ENCODE assay signal across 8 cellular contexts in genomic region chr13:51453959-51454703, GRCh38. TPM values are rescaled to one million over a fixed set of nuclear protein-coding genes. Genes with fewer than 3 reads are reported as not detected.
A peak's percentile ranks its signal among the peaks of the same experiment; 100 is the strongest.
DNase-seq lines count a peak whose midpoint lies in the region; ATAC-seq and TF ChIP-seq lines count a peak whose summit lies in the region.

No MANE protein-coding gene starts in this region.

- TF ChIP-seq POLR2A in gastroesophageal sphincter (IDR thresholded peaks at IDR 0.05) (no peak), vagina (IDR thresholded peaks at IDR 0.05) (no peak)

- TF ChIP-seq CTCF in GM13976 (IDR thresholded peaks at IDR 0.05; ENCODE audit: borderline replicate concordance, control extremely low read depth, extremely low read depth, insufficient read depth, missing control alignments) (no peak), gastroesophageal sphincter (IDR thresholded peaks at IDR 0.05) (no peak), progenitor cell of endocrine pancreas (IDR thresholded peaks at IDR 0.05; ENCODE audit: unreplicated experiment) (no peak), vagina (IDR thresholded peaks at IDR 0.05) (no peak)

- peaks cover 16% of the 10 kb centered on the region for H3K36me3 Mint-ChIP-seq in progenitor cell of endocrine pancreas (ENCODE audit: insufficient read depth)

- intact Hi-C loops in vagina (cut with DNase I): loop anchor here (2.0 kb wide), 2 partner anchors 131 to 349 kb away; partner anchors contain the start of gene WDFY2

- peak overlapping the region; percentile 90 to 97 (median 94) for H3K27ac ChIP-seq in gastroesophageal sphincter
- peak overlapping the region; percentile 100 for H3K27ac ChIP-seq in vagina

- peaks cover 6 to 40% (median 14%) of the 10 kb centered on the region in 3 donors for H3K4me1 ChIP-seq in gastroesophageal sphincter
- peaks cover 28% of the 10 kb centered on the region for H3K4me1 ChIP-seq in vagina

- H3K4me1 Mint-ChIP-seq in progenitor cell of endocrine pancreas (ENCODE audit: low read depth): peaks cover 20% of the 10 kb centered on the region

- H3K36me3 ChIP-seq in gastroesophageal sphincter (peaks cover 0 to 33% of the 10 kb centered on the region in 2 donors), vagina (peaks cover 0 to 31% of the 10 kb centered on the region in 2 donors)

- H3K27me3 ChIP-seq in gastroesophageal sphincter (no peaks in the 10 kb centered on the region), vagina (no peaks in the 10 kb centered on the region)

- H3K4me3 Mint-ChIP-seq in progenitor cell of endocrine pancreas (ENCODE audit: low read depth): peak overlapping the region; percentile 89

- in situ Hi-C loops in GM13976 (cut with MboI; ENCODE audit: low sequenced_read_pairs, unreplicated experiment): no loop called here

- 4 to 20% methylated on average over 6 to 13 of the region's 13 CpGs for WGBS in gastroesophageal sphincter (ENCODE audit: low coverage in 1 of 2), 2 donors

- no peak for TF ChIP-seq EP300 in gastroesophageal sphincter (IDR thresholded peaks at IDR 0.05)

- peak overlapping the region; percentile 60 to 96 for H3K4me3 ChIP-seq in gastroesophageal sphincter
- H3K4me3 ChIP-seq in vagina: peak overlapping the region; percentile 70 to 99

- H3K9me3 Mint-ChIP-seq in progenitor cell of endocrine pancreas (ENCODE audit: low read depth): no peaks in the 10 kb centered on the region

- ATAC-seq in gastroesophageal sphincter: no peak

- no peaks in the 10 kb centered on the region for H3K9me3 ChIP-seq in gastroesophageal sphincter
- H3K9me3 ChIP-seq in vagina: no peaks in the 10 kb centered on the region

- H3K27ac Mint-ChIP-seq in progenitor cell of endocrine pancreas: peak overlapping the region; percentile 98

- no peaks in the 10 kb centered on the region for H3K27me3 Mint-ChIP-seq in progenitor cell of endocrine pancreas

- peak; percentile 44 for DNase-seq in GM13976 (ENCODE audit: low spot score)
- DNase-seq in NCI-H526 (lab: John Stamatoyannopoulos, UW): peak; percentile 56 to 72
- peak; percentile 82 for DNase-seq in activated effector memory CD4-positive, alpha-beta T cell treated with anti-CD3 and anti-CD28 coated beads, Interleukin-2, amount 50 U/mL, for 16 hours
- no peak for DNase-seq in progenitor cell of endocrine pancreas (ENCODE audit: low spot score, unreplicated experiment)
- peak in 1 of 2 donors; percentile 89 for DNase-seq in vagina (ENCODE audit: extremely low spot score in 2 of 2)
- DNase-seq in NK-92 (lab: John Stamatoyannopoulos, UW; ENCODE audit: unreplicated experiment): no peak
- no peak for DNase-seq in MV-4-11 (lab: John Stamatoyannopoulos, UW)

RNA-seq across cellular contexts. Expression of gene INTS6, which starts 1.3 kb away (rescaled TPM):
- total RNA-seq in gastroesophageal sphincter (10 to 100 TPM; 22.4 to 35.0 (median 29.8) TPM), progenitor cell of endocrine pancreas (41.4 and 48.8 TPM in 2 replicates), vagina (56.2 TPM)

Comparison
In these comparisons a context has a peak if more than half of its experiments do, and no peak if none do; other contexts are left out.
1. DNase-seq: peak in GM13976 (single experiment), NCI-H526 (2 of 2) and activated effector memory CD4-positive, alpha-beta T cell treated with anti-CD3 and anti-CD28 coated beads, Interleukin-2, amount 50 U/mL, for 16 hours (single experiment); none in progenitor cell of endocrine pancreas (single experiment), NK-92 (single experiment) and MV-4-11 (single experiment).